Comparison of ENCODE assay signal across 1 cellular context in the genomic region with DNA sequence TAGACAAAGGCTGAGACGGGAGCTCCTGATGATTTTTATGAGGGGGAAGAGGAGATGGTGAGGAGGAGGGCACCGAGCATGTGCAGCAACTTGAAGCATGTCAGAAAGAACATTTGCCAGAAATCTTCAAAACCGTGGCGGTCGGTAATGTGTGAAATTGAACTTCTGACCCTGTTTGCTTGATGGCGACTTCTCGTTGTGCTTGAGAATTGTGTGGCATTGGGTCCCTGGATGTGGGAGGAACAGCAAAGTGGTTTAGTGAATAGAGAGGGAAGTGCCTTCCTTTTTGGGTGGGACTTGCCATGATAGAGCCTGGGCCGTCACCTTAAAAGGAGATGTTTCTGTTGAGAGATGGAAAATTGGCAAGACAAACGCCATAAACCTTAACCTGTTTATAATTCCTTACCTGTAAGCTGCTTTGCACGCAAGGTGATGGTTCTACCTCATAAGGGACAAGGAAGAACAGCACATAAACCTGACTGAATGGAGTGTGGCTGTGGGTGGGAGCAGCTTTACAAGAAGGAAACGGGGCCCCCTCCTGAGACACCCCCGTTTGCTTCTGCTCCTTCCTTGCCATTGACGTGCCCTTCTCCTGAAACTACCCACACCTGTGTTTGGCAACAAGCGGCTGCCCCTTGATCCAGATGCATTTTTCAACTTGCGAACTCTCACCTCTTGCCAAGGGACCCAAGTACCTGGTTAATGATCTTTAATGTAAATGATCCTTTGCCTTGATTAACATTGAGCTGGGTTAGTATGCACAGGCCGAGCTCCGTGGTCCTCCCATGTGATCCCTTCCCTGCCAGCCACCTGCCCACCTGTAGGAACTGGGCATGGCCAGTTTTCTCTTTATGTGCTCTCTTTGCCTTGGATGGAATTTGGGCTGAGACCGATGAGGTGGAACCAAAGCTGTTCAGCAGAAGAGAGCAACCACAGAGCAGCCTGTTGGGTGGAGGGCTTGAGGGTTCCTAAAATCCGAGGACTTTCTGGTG.
TF ChIP-seq lines count a peak whose summit lies in the region.

No MANE protein-coding gene starts in this region.

TF ChIP-seq in GM23338, 12 proteins besides CTCF, POLR2A, EP300 and RAD21 (continued from another document):
- TF ChIP-seq, protein P1, sequence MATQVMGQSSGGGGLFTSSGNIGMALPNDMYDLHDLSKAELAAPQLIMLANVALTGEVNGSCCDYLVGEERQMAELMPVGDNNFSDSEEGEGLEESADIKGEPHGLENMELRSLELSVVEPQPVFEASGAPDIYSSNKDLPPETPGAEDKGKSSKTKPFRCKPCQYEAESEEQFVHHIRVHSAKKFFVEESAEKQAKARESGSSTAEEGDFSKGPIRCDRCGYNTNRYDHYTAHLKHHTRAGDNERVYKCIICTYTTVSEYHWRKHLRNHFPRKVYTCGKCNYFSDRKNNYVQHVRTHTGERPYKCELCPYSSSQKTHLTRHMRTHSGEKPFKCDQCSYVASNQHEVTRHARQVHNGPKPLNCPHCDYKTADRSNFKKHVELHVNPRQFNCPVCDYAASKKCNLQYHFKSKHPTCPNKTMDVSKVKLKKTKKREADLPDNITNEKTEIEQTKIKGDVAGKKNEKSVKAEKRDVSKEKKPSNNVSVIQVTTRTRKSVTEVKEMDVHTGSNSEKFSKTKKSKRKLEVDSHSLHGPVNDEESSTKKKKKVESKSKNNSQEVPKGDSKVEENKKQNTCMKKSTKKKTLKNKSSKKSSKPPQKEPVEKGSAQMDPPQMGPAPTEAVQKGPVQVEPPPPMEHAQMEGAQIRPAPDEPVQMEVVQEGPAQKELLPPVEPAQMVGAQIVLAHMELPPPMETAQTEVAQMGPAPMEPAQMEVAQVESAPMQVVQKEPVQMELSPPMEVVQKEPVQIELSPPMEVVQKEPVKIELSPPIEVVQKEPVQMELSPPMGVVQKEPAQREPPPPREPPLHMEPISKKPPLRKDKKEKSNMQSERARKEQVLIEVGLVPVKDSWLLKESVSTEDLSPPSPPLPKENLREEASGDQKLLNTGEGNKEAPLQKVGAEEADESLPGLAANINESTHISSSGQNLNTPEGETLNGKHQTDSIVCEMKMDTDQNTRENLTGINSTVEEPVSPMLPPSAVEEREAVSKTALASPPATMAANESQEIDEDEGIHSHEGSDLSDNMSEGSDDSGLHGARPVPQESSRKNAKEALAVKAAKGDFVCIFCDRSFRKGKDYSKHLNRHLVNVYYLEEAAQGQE (IDR thresholded peaks at IDR 0.05; ENCODE audit: unreplicated experiment) = no peak
- TF ChIP-seq EZH2 (IDR thresholded peaks at IDR 0.05; ENCODE audit: low read depth, unreplicated experiment) = no peak
- TF ChIP-seq, protein P2, sequence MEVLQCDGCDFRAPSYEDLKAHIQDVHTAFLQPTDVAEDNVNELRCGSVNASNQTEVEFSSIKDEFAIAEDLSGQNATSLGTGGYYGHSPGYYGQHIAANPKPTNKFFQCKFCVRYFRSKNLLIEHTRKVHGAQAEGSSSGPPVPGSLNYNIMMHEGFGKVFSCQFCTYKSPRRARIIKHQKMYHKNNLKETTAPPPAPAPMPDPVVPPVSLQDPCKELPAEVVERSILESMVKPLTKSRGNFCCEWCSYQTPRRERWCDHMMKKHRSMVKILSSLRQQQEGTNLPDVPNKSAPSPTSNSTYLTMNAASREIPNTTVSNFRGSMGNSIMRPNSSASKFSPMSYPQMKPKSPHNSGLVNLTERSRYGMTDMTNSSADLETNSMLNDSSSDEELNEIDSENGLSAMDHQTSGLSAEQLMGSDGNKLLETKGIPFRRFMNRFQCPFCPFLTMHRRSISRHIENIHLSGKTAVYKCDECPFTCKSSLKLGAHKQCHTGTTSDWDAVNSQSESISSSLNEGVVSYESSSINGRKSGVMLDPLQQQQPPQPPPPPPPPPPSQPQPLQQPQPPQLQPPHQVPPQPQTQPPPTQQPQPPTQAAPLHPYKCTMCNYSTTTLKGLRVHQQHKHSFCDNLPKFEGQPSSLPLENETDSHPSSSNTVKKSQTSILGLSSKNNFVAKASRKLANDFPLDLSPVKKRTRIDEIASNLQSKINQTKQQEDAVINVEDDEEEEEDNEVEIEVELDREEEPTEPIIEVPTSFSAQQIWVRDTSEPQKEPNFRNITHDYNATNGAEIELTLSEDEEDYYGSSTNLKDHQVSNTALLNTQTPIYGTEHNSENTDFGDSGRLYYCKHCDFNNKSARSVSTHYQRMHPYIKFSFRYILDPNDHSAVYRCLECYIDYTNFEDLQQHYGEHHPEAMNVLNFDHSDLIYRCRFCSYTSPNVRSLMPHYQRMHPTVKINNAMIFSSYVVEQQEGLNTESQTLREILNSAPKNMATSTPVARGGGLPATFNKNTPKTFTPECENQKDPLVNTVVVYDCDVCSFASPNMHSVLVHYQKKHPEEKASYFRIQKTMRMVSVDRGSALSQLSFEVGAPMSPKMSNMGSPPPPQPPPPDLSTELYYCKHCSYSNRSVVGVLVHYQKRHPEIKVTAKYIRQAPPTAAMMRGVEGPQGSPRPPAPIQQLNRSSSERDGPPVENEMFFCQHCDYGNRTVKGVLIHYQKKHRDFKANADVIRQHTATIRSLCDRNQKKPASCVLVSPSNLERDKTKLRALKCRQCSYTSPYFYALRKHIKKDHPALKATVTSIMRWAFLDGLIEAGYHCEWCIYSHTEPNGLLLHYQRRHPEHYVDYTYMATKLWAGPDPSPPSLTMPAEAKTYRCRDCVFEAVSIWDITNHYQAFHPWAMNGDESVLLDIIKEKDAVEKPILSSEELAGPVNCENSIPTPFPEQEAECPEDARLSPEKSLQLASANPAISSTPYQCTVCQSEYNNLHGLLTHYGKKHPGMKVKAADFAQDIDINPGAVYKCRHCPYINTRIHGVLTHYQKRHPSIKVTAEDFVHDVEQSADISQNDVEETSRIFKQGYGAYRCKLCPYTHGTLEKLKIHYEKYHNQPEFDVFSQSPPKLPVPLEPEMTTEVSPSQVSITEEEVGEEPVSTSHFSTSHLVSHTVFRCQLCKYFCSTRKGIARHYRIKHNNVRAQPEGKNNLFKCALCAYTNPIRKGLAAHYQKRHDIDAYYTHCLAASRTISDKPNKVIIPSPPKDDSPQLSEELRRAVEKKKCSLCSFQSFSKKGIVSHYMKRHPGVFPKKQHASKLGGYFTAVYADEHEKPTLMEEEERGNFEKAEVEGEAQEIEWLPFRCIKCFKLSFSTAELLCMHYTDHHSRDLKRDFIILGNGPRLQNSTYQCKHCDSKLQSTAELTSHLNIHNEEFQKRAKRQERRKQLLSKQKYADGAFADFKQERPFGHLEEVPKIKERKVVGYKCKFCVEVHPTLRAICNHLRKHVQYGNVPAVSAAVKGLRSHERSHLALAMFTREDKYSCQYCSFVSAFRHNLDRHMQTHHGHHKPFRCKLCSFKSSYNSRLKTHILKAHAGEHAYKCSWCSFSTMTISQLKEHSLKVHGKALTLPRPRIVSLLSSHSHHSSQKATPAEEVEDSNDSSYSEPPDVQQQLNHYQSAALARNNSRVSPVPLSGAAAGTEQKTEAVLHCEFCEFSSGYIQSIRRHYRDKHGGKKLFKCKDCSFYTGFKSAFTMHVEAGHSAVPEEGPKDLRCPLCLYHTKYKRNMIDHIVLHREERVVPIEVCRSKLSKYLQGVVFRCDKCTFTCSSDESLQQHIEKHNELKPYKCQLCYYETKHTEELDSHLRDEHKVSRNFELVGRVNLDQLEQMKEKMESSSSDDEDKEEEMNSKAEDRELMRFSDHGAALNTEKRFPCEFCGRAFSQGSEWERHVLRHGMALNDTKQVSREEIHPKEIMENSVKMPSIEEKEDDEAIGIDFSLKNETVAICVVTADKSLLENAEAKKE (CRISPR knock-in tag; IDR thresholded peaks at IDR 0.05) = no peak
